8 cellular contexts compared by ENCODE assay signal in genomic region chr3:159828542-159828943, GRCh38. TPM values are rescaled to one million over a fixed set of nuclear protein-coding genes. Genes with fewer than 3 reads are reported as not detected.
DNase-seq lines count a peak whose midpoint lies in the region; ATAC-seq and TF ChIP-seq lines count a peak whose summit lies in the region.

No MANE protein-coding gene starts in this region.

- H3K4me1 ChIP-seq in mesenchymal stem cell (ENCODE audit: control insufficient read depth, insufficient read depth, low read depth, low read length): peaks cover 7% of the 10 kb centered on the region

- H4K8ac ChIP-seq in mesenchymal stem cell (ENCODE audit: low read length): peak overlapping the region; percentile 73

- no peak for DNase-seq in GM12864 (ENCODE audit: low read depth)
- DNase-seq in NCI-H526 treated with DMSO at 0.1 percent for 48 hours (lab: John Stamatoyannopoulos, UW): peak; percentile 80
- peak in 2 of 61 donors; percentile 9 to 16 for DNase-seq in caudate nucleus (lab: John Stamatoyannopoulos, UW)
- peak; percentile 69 for DNase-seq in mesenchymal stem cell
- DNase-seq in stimulated activated CD4-positive, alpha-beta T cell treated with anti-CD3 and anti-CD28 coated beads, Interleukin-15, amount 100 ng/mL, for 24 hours: no peak

- H3K4me2 ChIP-seq in mesenchymal stem cell (ENCODE audit: low read length, poor library complexity, severe bottlenecking): no peak overlapping the region

- peak overlapping the region; percentile 80 for H3K9ac ChIP-seq in mesenchymal stem cell (ENCODE audit: low read length)

- H3K27me3 ChIP-seq in mesenchymal stem cell (ENCODE audit: control insufficient read depth in 1 of 2, insufficient read depth in 1 of 2, low read length in 2 of 2): no peaks in the 10 kb centered on the region

- peak overlapping the region; percentile 72 for H2AK5ac ChIP-seq in mesenchymal stem cell (ENCODE audit: low read length, severe bottlenecking)

- peak; percentile 37 for TF ChIP-seq CTCF in GM12864 (IDR thresholded peaks at IDR 0.05; ENCODE audit: low read depth, low read length, missing control alignments)

- peaks cover 21% of the 10 kb centered on the region for H3K79me1 ChIP-seq in mesenchymal stem cell (replicated peaks; ENCODE audit: low read length, poor library complexity, severe bottlenecking)

- peak overlapping the region in 1 of 2 experiments; percentile 6 for H3K4ac ChIP-seq in mesenchymal stem cell (ENCODE audit: low read depth in 1 of 2, low read length in 2 of 2)

- H2BK5ac ChIP-seq in mesenchymal stem cell (ENCODE audit: low read depth, low read length, poor library complexity, severe bottlenecking): no peak overlapping the region

- H3K4me3 ChIP-seq in GM12864 (ENCODE audit: low read depth, low read length) (no peak overlapping the region), mesenchymal stem cell (ENCODE audit: insufficient read depth in 1 of 2, low read depth in 1 of 2, low read length in 2 of 2) (peak overlapping the region in 1 of 2 experiments; percentile 46)

- H2AFZ ChIP-seq in mesenchymal stem cell (ENCODE audit: low read depth, low read length): no peak overlapping the region

- ATAC-seq in HG03175 (IDR thresholded peaks at IDR 0.05; ENCODE audit: unreplicated experiment) (peak; percentile 36), GM21423 (IDR thresholded peaks at IDR 0.05; ENCODE audit: unreplicated experiment) (no peak), GM21576 (IDR thresholded peaks at IDR 0.05; ENCODE audit: unreplicated experiment) (no peak)

- H3K27ac ChIP-seq in caudate nucleus (ENCODE audit: low read depth, low read length) (peak overlapping the region; percentile 22), mesenchymal stem cell (ENCODE audit: low read length, poor library complexity, severe bottlenecking) (peak overlapping the region; percentile 48)

- H3K23ac ChIP-seq in mesenchymal stem cell (ENCODE audit: low read length in 2 of 2): no peak overlapping the region

- H3K18ac ChIP-seq in mesenchymal stem cell (ENCODE audit: low read depth in 1 of 2, low read length in 2 of 2): no peak overlapping the region

- no peaks in the 10 kb centered on the region for H3K36me3 ChIP-seq in mesenchymal stem cell (ENCODE audit: control insufficient read depth in 1 of 2, insufficient read depth in 2 of 2, low read depth in 1 of 2, low read length in 2 of 2)

- H4K91ac ChIP-seq in mesenchymal stem cell (ENCODE audit: low read length): no peak overlapping the region

- H2BK120ac ChIP-seq in mesenchymal stem cell (ENCODE audit: low read depth, low read length): no peak overlapping the region

- H3K14ac ChIP-seq in mesenchymal stem cell (ENCODE audit: low read length in 2 of 2): no peak overlapping the region

- 50% methylated on average over 2 of the region's 5 CpGs for WGBS in mesenchymal stem cell

- H2BK12ac ChIP-seq in mesenchymal stem cell (ENCODE audit: low read length in 2 of 2): peak overlapping the region; percentile 78 to 99

- H3K9me3 ChIP-seq in mesenchymal stem cell (ENCODE audit: control insufficient read depth, low read length): no peaks in the 10 kb centered on the region

- H2BK15ac ChIP-seq in mesenchymal stem cell (ENCODE audit: low read depth, poor library complexity, severe bottlenecking): no peak overlapping the region

RNA-seq across cellular contexts. Expression of gene SCHIP1, which starts 11.1 kb away (rescaled TPM):
- 7.2 TPM for polyA plus RNA-seq in mesenchymal stem cell (2013, experiment 1 of 2)
- 7.2 TPM for polyA plus RNA-seq in mesenchymal stem cell (2013, experiment 2 of 2)

Comparison
In these comparisons a context has a peak if more than half of its experiments do, and no peak if none do; other contexts are left out.
1. DNase-seq: peak in NCI-H526 treated with DMSO at 0.1 percent for 48 hours (single experiment) and mesenchymal stem cell (single experiment); none in GM12864 (single experiment) and stimulated activated CD4-positive, alpha-beta T cell treated with anti-CD3 and anti-CD28 coated beads, Interleukin-15, amount 100 ng/mL, for 24 hours (single experiment).